8 cellular contexts compared by ENCODE assay signal in the genomic region with DNA sequence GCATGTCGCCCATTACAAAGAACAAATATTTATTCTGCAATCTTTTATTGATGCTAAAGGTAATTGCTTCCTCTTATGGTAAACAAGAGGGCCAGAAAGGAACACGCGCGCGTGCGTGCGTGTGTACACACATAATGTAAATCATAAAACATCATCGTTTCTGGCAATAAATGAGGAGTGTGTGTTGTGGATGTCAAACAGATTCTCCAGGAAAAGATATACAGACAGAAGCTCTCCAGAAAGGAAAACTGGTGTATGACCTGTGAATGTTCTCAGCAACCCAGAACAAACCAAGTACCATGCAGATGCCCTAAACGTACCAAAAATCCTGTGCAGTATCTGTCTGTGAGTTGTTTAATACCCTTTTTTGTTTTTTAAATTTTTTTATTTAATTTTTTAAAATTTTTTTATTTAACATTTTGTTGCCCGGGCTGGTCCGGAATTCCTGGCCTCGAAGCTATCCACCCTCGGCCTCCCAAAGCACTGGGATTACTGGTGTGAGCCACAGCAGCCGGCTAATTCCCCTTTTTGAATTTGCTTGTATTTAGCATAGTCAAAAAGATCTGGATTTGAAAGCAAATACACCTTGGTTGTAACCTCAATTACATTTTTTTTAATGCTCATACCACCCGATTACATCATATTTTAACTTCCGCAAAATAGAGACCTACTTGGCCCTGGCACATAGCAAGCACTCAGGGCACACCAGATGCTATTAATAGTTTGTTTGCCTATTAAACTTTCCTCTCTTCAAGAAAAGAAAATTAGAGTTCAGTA. TPM values are rescaled to one million over a fixed set of nuclear protein-coding genes. Genes with fewer than 3 reads are reported as not detected.
A peak's percentile ranks its signal among the peaks of the same experiment; 100 is the strongest.
DNase-seq lines count a peak whose midpoint lies in the region; ATAC-seq and TF ChIP-seq lines count a peak whose summit lies in the region.

No MANE protein-coding gene starts in this region.

- no peak overlapping the region for H2AK9ac ChIP-seq in IMR-90 (replicated peaks; ENCODE audit: low read depth, low read length, poor library complexity)

- peaks cover 15% of the 10 kb centered on the region; the same call in 1 of the 2 replicates for H4K20me1 ChIP-seq in IMR-90 (ENCODE audit: insufficient read depth, low read length)

- H2BK5ac ChIP-seq in IMR-90 (ENCODE audit: low read depth, low read length, poor library complexity, severe bottlenecking), result no peak overlapping the region

- H3K4me1 ChIP-seq in BE2C (0 out of 2 replicates have a peak, but pooled peaks cover 3% of the 10 kb centered on the region), IMR-90 (ENCODE audit: control insufficient read depth, insufficient read depth, low read length) (no peaks in the 10 kb centered on the region), left lung (peaks cover 7 to 44% of the 10 kb centered on the region in 2 donors), thyroid gland (peaks cover 6 to 15% of the 10 kb centered on the region in 2 donors)

- no CpG with 5 or more reads among the region's 16 CpGs for WGBS in IMR-90 (ENCODE audit: extremely low coverage in 2 of 2, insufficient read length in 1 of 2), 2 experiments
- WGBS in thyroid gland, 2 donors, result 69 to 70% methylated on average over 16 of the region's 16 CpGs

- dilution Hi-C loops in IMR-90 (cut with HindIII; ENCODE audit: low sequenced_read_pairs, unreplicated experiment), result no loop called here

- H4K91ac ChIP-seq in IMR-90 (ENCODE audit: insufficient read depth, low read depth, low read length), result no peak overlapping the region

- no peak overlapping the region for H3K4me3 Mint-ChIP-seq in activated naive CD8-positive, alpha-beta T cell treated with anti-CD3 and anti-CD28 coated beads, Interleukin-2, amount 50 U/mL, for 24 hours

- 0 out of 2 replicates have a peak overlapping the region, but pooled peaks have one; percentile 79 for H3K14ac ChIP-seq in IMR-90 (replicated peaks; ENCODE audit: low read depth, low read length)

- no peak overlapping the region for H3K18ac ChIP-seq in IMR-90 (ENCODE audit: low read depth, low read length)

- no peak overlapping the region for H2BK20ac ChIP-seq in IMR-90 (ENCODE audit: low read depth, low read length)

- peak overlapping the region; percentile 89 for H3K4me3 ChIP-seq in BE2C (ENCODE audit: low read depth, low read length)
- H3K4me3 ChIP-seq in IMR-90 (ENCODE audit: insufficient read depth, low read depth, low read length), result peak overlapping the region; percentile 93
- H3K4me3 ChIP-seq in left lung, result peak overlapping the region; percentile 77 to 94
- peak overlapping the region; percentile 30 to 83 (median 74) for H3K4me3 ChIP-seq in thyroid gland (replicated peaks in 1 of 3)

- no peak overlapping the region for H3K23ac ChIP-seq in IMR-90 (ENCODE audit: low read depth, low read length)

- no peak overlapping the region for H2BK120ac ChIP-seq in IMR-90 (ENCODE audit: low read depth, low read length)

- peaks cover 3% of the 10 kb centered on the region for H3K9me3 Mint-ChIP-seq in activated naive CD8-positive, alpha-beta T cell treated with anti-CD3 and anti-CD28 coated beads, Interleukin-2, amount 50 U/mL, for 24 hours

- peak overlapping the region; percentile 93 for H3K27ac Mint-ChIP-seq in activated naive CD8-positive, alpha-beta T cell treated with anti-CD3 and anti-CD28 coated beads, Interleukin-2, amount 50 U/mL, for 24 hours

- peak overlapping the region in 1 of 2 experiments; percentile 75; a peak in 1 of 4 replicates for H4K8ac ChIP-seq in IMR-90 (ENCODE audit: low read depth in 2 of 2, low read length in 2 of 2)

- H3K27me3 ChIP-seq in BE2C, result no peaks in the 10 kb centered on the region
- H3K27me3 ChIP-seq in IMR-90 (ENCODE audit: control insufficient read depth, insufficient read depth, low read length), result no peaks in the 10 kb centered on the region
- no peaks in the 10 kb centered on the region for H3K27me3 ChIP-seq in left lung
- no peaks in the 10 kb centered on the region for H3K27me3 ChIP-seq in thyroid gland

- no peak for ATAC-seq in IMR-90 (ENCODE audit: low read depth)
- ATAC-seq in activated naive CD8-positive, alpha-beta T cell treated with anti-CD3 and anti-CD28 coated beads, Interleukin-2, amount 50 U/mL, for 24 hours, result no peak
- no peak for ATAC-seq in left lung
- ATAC-seq in HG03378 (IDR thresholded peaks at IDR 0.05; ENCODE audit: unreplicated experiment), result no peak
- ATAC-seq in GM19395 (IDR thresholded peaks at IDR 0.05; ENCODE audit: unreplicated experiment), result no peak
- no peak for ATAC-seq in HG03095 (IDR thresholded peaks at IDR 0.05; ENCODE audit: unreplicated experiment)

- H3K36me3 ChIP-seq in BE2C (peaks cover 4% of the 10 kb centered on the region; the same call in 1 of the 2 replicates), IMR-90 (ENCODE audit: control insufficient read depth, insufficient read depth, low read length) (no peaks in the 10 kb centered on the region), left lung (no peaks in the 10 kb centered on the region), thyroid gland (no peaks in the 10 kb centered on the region)

- H4K5ac ChIP-seq in IMR-90 (ENCODE audit: low read depth, low read length), result no peak overlapping the region

- no peaks in the 10 kb centered on the region for H3K27me3 Mint-ChIP-seq in activated naive CD8-positive, alpha-beta T cell treated with anti-CD3 and anti-CD28 coated beads, Interleukin-2, amount 50 U/mL, for 24 hours

- no peak overlapping the region for H2AK5ac ChIP-seq in IMR-90 (ENCODE audit: low read depth, low read length)

- peaks cover 21% of the 10 kb centered on the region for H3K4me1 Mint-ChIP-seq in activated naive CD8-positive, alpha-beta T cell treated with anti-CD3 and anti-CD28 coated beads, Interleukin-2, amount 50 U/mL, for 24 hours

- H3K4ac ChIP-seq in IMR-90 (ENCODE audit: low read depth, low read length), result no peak overlapping the region; the same call in 1 of the 2 replicates

- POLR2A ChIA-PET in IMR-90 (lab: Charles Lee; ENCODE audit: unreplicated experiment), result no interaction called here

- H3K27ac ChIP-seq in IMR-90 (ENCODE audit: insufficient read depth, low read length) (no peak overlapping the region), left lung (peak overlapping the region; percentile 94 to 99), thyroid gland (peak overlapping the region; percentile 46 to 95 (median 74))

- in situ Hi-C loops in IMR-90 (cut with MboI; ENCODE audit: low sequenced_read_pairs), result no loop called here

- TF ChIP-seq RAD21 in IMR-90 (IDR thresholded peaks at IDR 0.05; ENCODE audit: low read length), result no peak

- intact Hi-C loops in IMR-90 (cut with micrococcal nuclease), result loop anchor here (2.0 to 5.0 kb wide), 2 partner anchors 86 to 215 kb away; no protein-coding TSS in a partner anchor
- intact Hi-C loops in left lung (cut with DNase I), result no loop called here
- intact Hi-C loops in thyroid gland (cut with DNase I), result loop anchor here (2.0 kb wide), 1 partner anchor 145 kb away; a partner anchor contains a TSS

- no TSS peak for BruUV-seq in IMR-90 (replicated peaks; lab: Mats Ljungman, UMichigan)

- peaks cover 5 to 28% of the 10 kb centered on the region in 2 experiments for H3K79me1 ChIP-seq in IMR-90 (ENCODE audit: low read depth in 1 of 2, low read length in 2 of 2)

- no peak overlapping the region for H3K56ac ChIP-seq in IMR-90 (ENCODE audit: extremely low read depth, insufficient read depth, low read length)

- TF ChIP-seq CTCF in BE2C (IDR thresholded peaks at IDR 0.05; ENCODE audit: low read depth, low read length) (no peak), IMR-90 (conservative IDR thresholded peaks at IDR 0.05; ENCODE audit: low read depth, low read length) (no peak), left lung (IDR thresholded peaks at IDR 0.05) (no peak), thyroid gland (IDR thresholded peaks at IDR 0.05) (no peak)

- no peak overlapping the region for H2BK15ac ChIP-seq in IMR-90 (ENCODE audit: low read depth, low read length)

- CTCF ChIA-PET in IMR-90 (lab: Yijun Ruan, JAX), result interaction anchor here (0.5 to 1.0 kb wide), 5 partner anchors 18 to 814 kb away, joined by 3 to 5 read pairs (median 3); a partner anchor contains a TSS

- peaks cover 3% of the 10 kb centered on the region for H3K36me3 Mint-ChIP-seq in activated naive CD8-positive, alpha-beta T cell treated with anti-CD3 and anti-CD28 coated beads, Interleukin-2, amount 50 U/mL, for 24 hours (ENCODE audit: low read depth)

- TF ChIP-seq POLR2A in IMR-90 (IDR thresholded peaks at IDR 0.05; ENCODE audit: low read depth, low read length) (no peak), thyroid gland (IDR thresholded peaks at IDR 0.05) (no peak)

- H3K4me2 ChIP-seq in IMR-90 (ENCODE audit: low read depth, low read length), result peak overlapping the region; percentile 93

- peak overlapping the region; percentile 36 for H3K9ac ChIP-seq in IMR-90 (ENCODE audit: low read depth, low read length)

- H2AFZ ChIP-seq in IMR-90 (replicated peaks; ENCODE audit: low read length, poor library complexity), result peak overlapping the region; percentile 96

- no peak for DNase-seq in BE2C
- no peak for DNase-seq in IMR-90
- DNase-seq in activated naive CD8-positive, alpha-beta T cell treated with anti-CD3 and anti-CD28 coated beads, Interleukin-2, amount 50 U/mL, for 24 hours, result no peak
- no peak for DNase-seq in left lung
- no peak for DNase-seq in thyroid gland

- peaks cover 3% of the 10 kb centered on the region; the same call in 1 of the 2 replicates for H3K9me1 ChIP-seq in IMR-90 (ENCODE audit: insufficient read depth, low read length)

- H3K9me3 ChIP-seq in BE2C, result no peaks in the 10 kb centered on the region
- H3K9me3 ChIP-seq in IMR-90 (ENCODE audit: control insufficient read depth, insufficient read depth, low read length), result no peaks in the 10 kb centered on the region
- H3K9me3 ChIP-seq in left lung, result peaks cover 0 to 5% of the 10 kb centered on the region in 2 donors
- no peaks in the 10 kb centered on the region for H3K9me3 ChIP-seq in thyroid gland

TF ChIP-seq in IMR-90, 13 proteins besides CTCF, POLR2A, EP300 and RAD21:
- no peak for TF ChIP-seq SMC3 (IDR thresholded peaks at IDR 0.05; ENCODE audit: low read depth, low read length)
- no peak for TF ChIP-seq BHLHE40 (IDR thresholded peaks at IDR 0.05; ENCODE audit: low read depth, low read length)
TF ChIP-seq in IMR-90: peak in this region for 0.

RNA-seq across cellular contexts. Expression of a gene that starts 0.9 kb away (rescaled TPM):
- 21.1 TPM for polyA plus RNA-seq in BE2C (2012; ENCODE audit: insufficient read depth, insufficient read length, low read depth)
- total RNA-seq in IMR-90 (2012; rRNA removed) (17.2 and 21.4 TPM in 2 replicates), left lung (10 to 100 TPM; 21.1 to 27.9 TPM), thyroid gland (10 to 100 TPM; 68.1 to 98.9 (median 75.5) TPM)
- 9.1 and 10.1 TPM in 2 replicates for polyA plus RNA-seq in IMR-90 (2012; rRNA removed)
- 3.8 and 4.5 TPM in 2 replicates for polyA plus RNA-seq in IMR-90 (2012; cell fraction: cytosol; rRNA removed)
- polyA plus RNA-seq in IMR-90 (2012; cell fraction: nucleus; rRNA removed; ENCODE audit: low replicate concordance), result 3.1 and 12.1 TPM in 2 replicates

RNA-seq across cellular contexts. Expression of a gene that starts 32.5 kb away (rescaled TPM):
- 1,444 TPM for polyA plus RNA-seq in BE2C (2012; ENCODE audit: insufficient read depth, insufficient read length, low read depth)
- total RNA-seq in IMR-90 (2012; rRNA removed) (3,662 and 5,584 TPM in 2 replicates), left lung (1,000 to 10,000 TPM; 1,031 to 1,089 TPM), thyroid gland (1,000 to 10,000 TPM; 1,548 to 3,114 (median 2,536) TPM)
- polyA plus RNA-seq in IMR-90 (2012; rRNA removed), result 4,105 and 5,462 TPM in 2 replicates
- polyA plus RNA-seq in IMR-90 (2012; cell fraction: cytosol; rRNA removed), result 6,022 and 9,107 TPM in 2 replicates
- 1,293 and 1,327 TPM in 2 replicates for polyA plus RNA-seq in IMR-90 (2012; cell fraction: nucleus; rRNA removed; ENCODE audit: low replicate concordance)

Comparison
In these comparisons a context has a peak if more than half of its experiments do, and no peak if none do; other contexts are left out.
1. intact Hi-C loops: an anchor here in IMR-90 (2.0 to 5.0 kb wide) and thyroid gland (2.0 kb wide); none called in left lung.